ENCODE assay signal across 10 cellular contexts in the genomic region with DNA sequence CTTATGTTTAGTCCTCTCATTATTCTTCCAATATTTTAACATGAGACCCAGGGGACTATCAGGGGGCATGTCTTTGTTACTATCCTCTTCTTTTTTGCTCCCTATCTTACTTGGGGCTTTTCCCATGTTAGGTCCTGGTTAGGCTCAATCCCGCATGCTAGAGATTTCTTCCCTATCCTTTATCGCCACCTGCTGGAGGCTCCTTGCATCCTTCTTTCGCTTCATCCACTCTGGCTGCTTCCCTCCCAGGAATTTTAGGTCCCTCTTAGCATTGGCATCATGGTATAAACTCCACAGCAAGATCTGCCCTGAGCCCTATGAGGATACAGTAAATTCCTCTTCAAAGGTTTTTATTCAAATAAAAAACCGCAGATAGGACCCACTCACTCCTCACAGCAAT. TPM values are rescaled to one million over a fixed set of nuclear protein-coding genes. Genes with fewer than 3 reads are reported as not detected.
A peak's percentile ranks its signal among the peaks of the same experiment; 100 is the strongest.
DNase-seq lines count a peak whose midpoint lies in the region; ATAC-seq and TF ChIP-seq lines count a peak whose summit lies in the region.
"Not testable (repeated sequence)": the region's sequence is repeated elsewhere in the genome, so short reads cannot be mapped to it uniquely, and the experiment has no call there.
"Had no signal": no experiment of that assay in that cellular context is flagged by ENCODE, and none has a peak within 500 bp of the region (broad histone marks: within the 10 kb centered on the region; RNA-seq: fewer than 3 reads in every experiment).

No MANE protein-coding gene starts in this region.

- CTCF ChIA-PET in A673 (lab: Charles Lee), result not testable (repeated sequence)

- H3K27ac ChIP-seq in A673 (ENCODE audit: low read depth, low read length, poor library complexity, severe bottlenecking), result not testable (repeated sequence)

- H3K4me1 ChIP-seq in A673 (ENCODE audit: insufficient read depth, low read length, poor library complexity, severe bottlenecking), result not testable (repeated sequence)

- not testable (repeated sequence) for H3K36me3 ChIP-seq in A673 (ENCODE audit: insufficient read depth, low read length, poor library complexity, severe bottlenecking)

- BruUV-seq in A673 (replicated peaks; lab: Mats Ljungman, UMichigan), result not testable (repeated sequence)

- H3K4me3 ChIP-seq in A673 (ENCODE audit: low read depth, low read length, poor library complexity, severe bottlenecking); NB4 (ENCODE audit: low read depth, low read length); epithelial cell of proximal tubule (ENCODE audit: low read depth, low read length): not testable (repeated sequence)

- TF ChIP-seq POLR2A in NB4 (IDR thresholded peaks at IDR 0.05; ENCODE audit: extremely low read depth, insufficient read length), result not testable (repeated sequence)

- TF ChIP-seq CTCF in A673 (conservative IDR thresholded peaks at IDR 0.05; ENCODE audit: low read depth, low read length) (peak; percentile 54), GM10266 (IDR thresholded peaks at IDR 0.05; ENCODE audit: control insufficient read depth, insufficient read depth, low read depth, missing control alignments) (peak; percentile 57), NB4 (IDR thresholded peaks at IDR 0.05; ENCODE audit: low read depth, low read length) (peak; percentile 56), epithelial cell of proximal tubule (conservative IDR thresholded peaks at IDR 0.05; ENCODE audit: low read depth, low read length) (peak; percentile 61)

- not testable (repeated sequence) for H3K27me3 ChIP-seq in A673 (replicated peaks; ENCODE audit: insufficient read depth, low read depth, low read length, poor library complexity)

- ATAC-seq in left colon, sciatic nerve: not testable (repeated sequence)

- intact Hi-C loops in A673 (cut with micrococcal nuclease; ENCODE audit: unreplicated experiment), result loop anchor here (10.0 kb wide), 2 partner anchors 292 to 992 kb away; no protein-coding TSS in a partner anchor
- intact Hi-C loops in left colon (cut with DNase I, micrococcal nuclease); sciatic nerve (cut with DNase I): not testable (repeated sequence)

- H3K9me3 ChIP-seq in A673 (ENCODE audit: low read depth, low read length, poor library complexity, severe bottlenecking), result not testable (repeated sequence)

- POLR2A ChIA-PET in A673 (lab: Charles Lee; ENCODE audit: low non-redundant PET), result not testable (repeated sequence)

- peak; percentile 61 for DNase-seq in A673 (ENCODE audit: low spot score)
- not testable (repeated sequence) for DNase-seq in GM10266 (ENCODE audit: extremely low spot score)
- peak; percentile 61 for DNase-seq in NB4 (ENCODE audit: low read depth)
- DNase-seq in OCI-M1 (lab: John Stamatoyannopoulos, UW), result peak; percentile 68
- DNase-seq in activated CD8-positive, alpha-beta memory T cell treated with anti-CD3 and anti-CD28 coated beads, Interleukin-2, amount 50 U/mL, for 48 hours, result peak; percentile 59
- DNase-seq in epithelial cell of proximal tubule (ENCODE audit: low read depth), result peak; percentile 9
- peak; percentile 25 to 52 for DNase-seq in left colon
- DNase-seq in sciatic nerve (ENCODE audit: low spot score), result peak; percentile 75

RNA-seq across cellular contexts. Expression of gene ANKRD30BL, which starts 15.0 kb away (rescaled TPM):
- total RNA-seq in A673 (2021), result 0.97 and 2.2 TPM in 2 replicates
- total RNA-seq in epithelial cell of proximal tubule, result not detected in 2 replicates
- not detected for total RNA-seq in left colon
- not detected for total RNA-seq in sciatic nerve
- total RNA-seq: cardiac septum; naive thymus-derived CD4-positive, alpha-beta T cell had no signal
